15 cellular contexts compared by ENCODE assay signal in the genomic region with DNA sequence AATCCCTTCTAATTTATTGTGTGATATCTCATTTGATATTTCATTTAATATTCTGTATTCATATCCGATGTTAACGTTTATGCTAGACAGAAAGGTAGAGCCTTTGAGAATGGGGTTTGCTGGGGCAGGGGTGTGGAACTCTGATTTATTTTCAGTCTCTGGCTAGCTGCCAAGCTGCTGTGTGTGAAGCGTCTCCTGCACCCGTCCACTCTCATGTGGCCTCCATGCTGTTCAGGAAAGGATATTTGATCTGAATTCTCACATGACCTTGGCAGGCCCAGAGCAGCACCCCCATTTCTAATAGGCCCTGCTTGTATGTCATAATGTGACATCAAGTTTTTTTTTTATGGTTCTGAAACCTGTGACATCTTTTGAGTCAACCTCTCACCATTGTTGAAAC. TPM values are rescaled to one million over a fixed set of nuclear protein-coding genes. Genes with fewer than 3 reads are reported as not detected.
DNase-seq lines count a peak whose midpoint lies in the region; ATAC-seq, FAIRE-seq and TF ChIP-seq lines count a peak whose summit lies in the region.
"Had no signal": no experiment of that assay in that cellular context is flagged by ENCODE, and none has a peak within 500 bp of the region (broad histone marks: within the 10 kb centered on the region; RNA-seq: fewer than 3 reads in every experiment).

No MANE protein-coding gene starts in this region.

- H3K27me3 ChIP-seq in skeletal muscle satellite cell (ENCODE audit: control insufficient read depth, insufficient read depth, low read length) = no peaks in the 10 kb centered on the region

- TF ChIP-seq CTCF in HFF-Myc (IDR thresholded peaks at IDR 0.05; ENCODE audit: low read depth, low read length, missing control alignments) = no peak
- no peak for TF ChIP-seq CTCF in cardiac fibroblast (IDR thresholded peaks at IDR 0.05; ENCODE audit: low read depth, low read length)
- TF ChIP-seq CTCF in kidney (IDR thresholded peaks at IDR 0.05; ENCODE audit: borderline replicate concordance, extremely low read depth, insufficient read depth) = no peak

- H3K36me3 ChIP-seq in kidney (ENCODE audit: control insufficient read depth in 1 of 2, insufficient read depth in 2 of 2, low read length in 2 of 2) = no peaks in the 10 kb centered on the region
- H3K36me3 ChIP-seq in skeletal muscle satellite cell (ENCODE audit: insufficient read depth, low read length) = peaks cover 48% of the 10 kb centered on the region

- peaks cover 8 to 12% of the 10 kb centered on the region in 2 donors for H3K4me1 ChIP-seq in kidney (ENCODE audit: control insufficient read depth in 1 of 2, insufficient read depth in 1 of 2, low read depth in 1 of 2, low read length in 2 of 2)
- H3K4me1 ChIP-seq in skeletal muscle satellite cell (ENCODE audit: control insufficient read depth, insufficient read depth, low read length) = peaks cover 29% of the 10 kb centered on the region

- H3K9me3 ChIP-seq in kidney (ENCODE audit: control insufficient read depth in 1 of 2, low read length in 2 of 2) (peaks cover 0 to 32% of the 10 kb centered on the region in 2 donors), skeletal muscle satellite cell (replicated peaks; ENCODE audit: low read length) (peaks cover 41% of the 10 kb centered on the region)

- peak overlapping the region; percentile 84 to 94 for H3K9ac ChIP-seq in kidney (ENCODE audit: low read length in 2 of 2)
- no peak overlapping the region for H3K9ac ChIP-seq in skeletal muscle satellite cell (ENCODE audit: low read depth, low read length)

- no peak for ATAC-seq in GM21423 (IDR thresholded peaks at IDR 0.05; ENCODE audit: unreplicated experiment)
- no peak for ATAC-seq in HG02610 (IDR thresholded peaks at IDR 0.05; ENCODE audit: unreplicated experiment)

- H3K4me2 ChIP-seq in skeletal muscle satellite cell (ENCODE audit: low read length) = peak overlapping the region; percentile 95

- H3K4me3 ChIP-seq in HFF-Myc (replicated peaks; ENCODE audit: low read depth, low read length) (peak overlapping the region; percentile 56; the same call in 1 of the 2 replicates), cardiac fibroblast (replicated peaks in 1 of 2; ENCODE audit: low read depth in 2 of 2, low read length in 2 of 2) (peak overlapping the region; percentile 75 to 81), kidney (ENCODE audit: low read length in 2 of 2) (peak overlapping the region; percentile 82 to 91), skeletal muscle satellite cell (ENCODE audit: low read length) (peak overlapping the region; percentile 85)

- intact Hi-C loops in kidney (cut with DNase I) = no loop called here

- DNase-seq in HFF-Myc (ENCODE audit: extremely low read depth, low read depth) (no peak), cardiac fibroblast (ENCODE audit: low read depth in 2 of 2) (peak; percentile 69 to 86), kidney (no peak), NCI-H774 (lab: John Stamatoyannopoulos, UW) (no peak), SK-N-DZ (ENCODE audit: low spot score) (no peak)
- DNase-seq: activated CD4-positive, CD25-positive, alpha-beta regulatory T cell; activated gamma-delta T cell treated with Interleukin-2 at 50 U/mL for 16 hours; CD8-positive, alpha-beta memory T cell; hippocampal formation; NCI-H1092 treated with DMSO at 0.1 percent for 48 hours; stimulated activated CD8-positive, alpha-beta memory T cell treated with anti-CD3 and anti-CD28 coated beads, Interleukin-4, amount 100 ng/mL, for 48 hours had no signal

- FAIRE-seq in kidney (lab: Jason Lieb, UNC) = no peak

- H3K27ac ChIP-seq in kidney (ENCODE audit: low read depth in 2 of 2, low read length in 2 of 2) = peak overlapping the region in 1 of 2 donors; percentile 96

RNA-seq across cellular contexts. Expression of a gene that starts 1.6 kb away (rescaled TPM):
- total RNA-seq in kidney = 95.9 TPM
- polyA plus RNA-seq in kidney (ENCODE audit: insufficient read depth, low read depth, low replicate concordance) = 24.6 TPM
- total RNA-seq in skeletal muscle satellite cell (2012; rRNA removed) = 74.3 and 83.0 TPM in 2 replicates
- not detected in 2 replicates for polyA plus RNA-seq in SK-N-DZ (2014; cell fraction: cytosol; rRNA removed)
- not detected in 2 replicates for polyA plus RNA-seq in SK-N-DZ (2014; cell fraction: nucleus; rRNA removed)

RNA-seq across cellular contexts. Expression of a gene that starts 42.7 kb away (rescaled TPM):
- total RNA-seq in kidney = 1.4 TPM
- 1.8 TPM for polyA plus RNA-seq in kidney (ENCODE audit: insufficient read depth, low read depth, low replicate concordance)
- 0.66 and 1.5 TPM in 2 replicates for total RNA-seq in skeletal muscle satellite cell (2012; rRNA removed)
- polyA plus RNA-seq in SK-N-DZ (2014; cell fraction: cytosol; rRNA removed) = not detected in 2 replicates
- polyA plus RNA-seq in SK-N-DZ (2014; cell fraction: nucleus; rRNA removed) = not detected in 2 replicates
- total RNA-seq: SK-MEL-5 had no signal
- polyA plus RNA-seq: CD8-positive, alpha-beta memory T cell had no signal

Comparison
In these comparisons a context has a peak if more than half of its experiments do, and no peak if none do; other contexts are left out.
1. DNase-seq: peak in cardiac fibroblast (2 of 2); none in HFF-Myc (single experiment), kidney (single experiment), NCI-H774 (single experiment) and SK-N-DZ (single experiment).
2. Peak in every context shown above with its lines, with median percentiles within 50 percentile points of each other: H3K4me3 ChIP-seq.